Comparison of ENCODE assay signal across 9 cellular contexts in genomic region chr3:28328188-28329151, GRCh38. TPM values are rescaled to one million over a fixed set of nuclear protein-coding genes. Genes with fewer than 3 reads are reported as not detected.
DNase-seq lines count a peak whose midpoint lies in the region; ATAC-seq and TF ChIP-seq lines count a peak whose summit lies in the region.
"Had no signal": no experiment of that assay in that cellular context is flagged by ENCODE, and none has a peak within 500 bp of the region (broad histone marks: within the 10 kb centered on the region; RNA-seq: fewer than 3 reads in every experiment).

No MANE protein-coding gene starts in this region.

- intact Hi-C loops in HCT116 (cut with micrococcal nuclease), result loop anchor here (1.0 to 10.0 kb wide), 3 partner anchors 616 to 1196 kb away; no protein-coding TSS in a partner anchor

- peak; percentile 32; the same call in 1 of the 2 replicates for ATAC-seq in HCT116
- no peak for ATAC-seq in activated T-cell treated with anti-CD3 and anti-CD28 coated beads, Interleukin-2, amount 50 U/mL, for 4 hours

- H2AFZ ChIP-seq in HCT116 (ENCODE audit: low read depth, low read length, poor library complexity, severe bottlenecking), result no peak overlapping the region

- no peaks in the 10 kb centered on the region for H3F3A ChIP-seq in DOHH2 (ENCODE audit: control insufficient read depth, insufficient read depth)

- H3K79me2 ChIP-seq in DOHH2 (ENCODE audit: control insufficient read depth, low read length) (no peaks in the 10 kb centered on the region), HCT116 (ENCODE audit: insufficient read depth, low read length) (no peaks in the 10 kb centered on the region)

- H3K9me2 ChIP-seq in DOHH2 (replicated peaks; ENCODE audit: control insufficient read depth, low read length) (no peaks in the 10 kb centered on the region), HCT116 (ENCODE audit: insufficient read depth) (no peaks in the 10 kb centered on the region)

- H3K27me3 ChIP-seq in DOHH2 (ENCODE audit: control insufficient read depth, low read length) (no peaks in the 10 kb centered on the region), HCT116 (ENCODE audit: insufficient read depth, low read length) (no peaks in the 10 kb centered on the region)
- H3K27me3 ChIP-seq: SJSA1 had no signal

- H3K4me3 Mint-ChIP-seq in activated T-cell treated with anti-CD3 and anti-CD28 coated beads, Interleukin-2, amount 50 U/mL, for 4 hours, result no peak overlapping the region

- peaks cover 8% of the 10 kb centered on the region for H3K36me3 Mint-ChIP-seq in activated T-cell treated with anti-CD3 and anti-CD28 coated beads, Interleukin-2, amount 50 U/mL, for 4 hours (ENCODE audit: insufficient read depth)

- RAD21 ChIA-PET in HCT116 (lab: Charles Lee; ENCODE audit: low non-redundant PET in 1 of 2, low total read pairs in 2 of 2, uncharacterized antibody in 2 of 2, unreplicated experiment in 2 of 2), result interaction anchor here (1.1 to 1.6 kb wide), 2 partner anchors 616 to 617 kb away, joined by 6 to 8 read pairs; no protein-coding TSS in a partner anchor

- H3K4me1 Mint-ChIP-seq in activated T-cell treated with anti-CD3 and anti-CD28 coated beads, Interleukin-2, amount 50 U/mL, for 4 hours (ENCODE audit: low read depth), result peaks cover 24% of the 10 kb centered on the region

- peak; percentile 66 for TF ChIP-seq CTCF in DOHH2 (IDR thresholded peaks at IDR 0.05; ENCODE audit: low read depth, low read length, poor library complexity, severe bottlenecking)
- peak; percentile 25 to 75 (median 37); a peak in 3 of 6 replicates for TF ChIP-seq CTCF in HCT116 (IDR thresholded peaks at IDR 0.05 in 2 of 3, conservative IDR thresholded peaks at IDR 0.05 in 1 of 3; ENCODE audit: borderline replicate concordance in 1 of 3, insufficient read depth in 1 of 3, low read depth in 2 of 3, low read length in 2 of 3)
- peak; percentile 36 for TF ChIP-seq CTCF in retinal pigment epithelial cell (conservative IDR thresholded peaks at IDR 0.05; ENCODE audit: low read depth, low read length)

- no peaks in the 10 kb centered on the region for H3K4me1 ChIP-seq in DOHH2 (ENCODE audit: control insufficient read depth, low read length)
- no peaks in the 10 kb centered on the region for H3K4me1 ChIP-seq in HCT116 (ENCODE audit: control insufficient read depth in 1 of 2, insufficient read depth in 2 of 2, low read length in 2 of 2)
- H3K4me1 ChIP-seq: SJSA1 had no signal

- H3K36me3 ChIP-seq in DOHH2 (ENCODE audit: control insufficient read depth, low read length) (peaks cover 30% of the 10 kb centered on the region), HCT116 (ENCODE audit: control insufficient read depth in 1 of 2, insufficient read depth in 2 of 2, low read length in 2 of 2) (peaks cover 16 to 29% of the 10 kb centered on the region in 2 experiments; a peak in 3 of 4 replicates)

- H3K4me2 ChIP-seq in DOHH2 (ENCODE audit: low read length) (no peak overlapping the region), HCT116 (ENCODE audit: low read length) (no peak overlapping the region)

- no peak overlapping the region for H3K4me3 ChIP-seq in DOHH2 (ENCODE audit: low read length)
- no peak overlapping the region for H3K4me3 ChIP-seq in HCT116 (replicated peaks in 1 of 2; ENCODE audit: low read depth in 1 of 2, low read length in 2 of 2)
- H3K4me3 ChIP-seq in retinal pigment epithelial cell (ENCODE audit: low read length), result no peak overlapping the region
- H3K4me3 ChIP-seq: SJSA1 had no signal

- DNase-seq in HCT116 (ENCODE audit: low read depth, low spot score) (no peak), RPMI7951 (ENCODE audit: low read depth) (peak; percentile 29), fibroblast of gingiva (ENCODE audit: low read depth) (peak; percentile 6), retinal pigment epithelial cell (ENCODE audit: low read depth) (no peak), GOT3 (lab: John Stamatoyannopoulos, UW) (no peak)
- no peak for DNase-seq in activated T-cell treated with anti-CD3 and anti-CD28 coated beads, Interleukin-2, amount 50 U/mL, for 4 hours
- DNase-seq in effector CD8-positive, alpha-beta T cell (lab: John Stamatoyannopoulos, UW), result no peak

- H3K9ac ChIP-seq in HCT116 (ENCODE audit: low read length), result no peak overlapping the region

- no peaks in the 10 kb centered on the region for H3K27me3 Mint-ChIP-seq in activated T-cell treated with anti-CD3 and anti-CD28 coated beads, Interleukin-2, amount 50 U/mL, for 4 hours (ENCODE audit: low read depth)

- peak; percentile 69 for TF ChIP-seq RAD21 in HCT116 (IDR thresholded peaks at IDR 0.05; ENCODE audit: low read depth)

- TF ChIP-seq POLR2A in HCT116 (IDR thresholded peaks at IDR 0.05; ENCODE audit: borderline replicate concordance, extremely low read depth, insufficient read depth, insufficient read length), result no peak

- no peaks in the 10 kb centered on the region for H3K9me3 ChIP-seq in DOHH2 (ENCODE audit: control insufficient read depth, insufficient read depth, low read length)
- H3K9me3 ChIP-seq in HCT116 (ENCODE audit: control insufficient read depth in 1 of 2, insufficient read depth in 1 of 2, low read depth in 1 of 2, low read length in 2 of 2), result no peaks in the 10 kb centered on the region
- H3K9me3 ChIP-seq: SJSA1 had no signal

- H4K20me1 ChIP-seq in DOHH2 (ENCODE audit: control insufficient read depth, insufficient read depth, low read depth, low read length) (no peaks in the 10 kb centered on the region), HCT116 (ENCODE audit: insufficient read depth) (no peaks in the 10 kb centered on the region)

- POLR2A ChIA-PET in HCT116 (lab: Charles Lee), result interaction anchor here (1.0 kb wide), 1 partner anchor 15 kb away, joined by 3 read pairs; no protein-coding TSS in a partner anchor

- BruUV-seq in HCT116 (replicated peaks; lab: Mats Ljungman, UMichigan), result no TSS peak

- CTCF ChIA-PET in HCT116 (lab: Charles Lee), result interaction anchor here (0.7 to 5.2 kb wide), 13 partner anchors 8 to 1194 kb away, joined by 3 to 47 read pairs (median 5); partner anchors contain the start of genes AZI2, EOMES and ZCWPW2

- H3K9me3 Mint-ChIP-seq in activated T-cell treated with anti-CD3 and anti-CD28 coated beads, Interleukin-2, amount 50 U/mL, for 4 hours, result no peaks in the 10 kb centered on the region

- no peak overlapping the region for H3K27ac ChIP-seq in DOHH2 (ENCODE audit: low read depth, low read length)
- H3K27ac ChIP-seq in HCT116 (ENCODE audit: low read depth, low read length), result no peak overlapping the region
- H3K27ac ChIP-seq: SJSA1 had no signal

TF ChIP-seq in HCT116, 20 proteins besides CTCF, POLR2A, EP300 and RAD21:
- TF ChIP-seq CBX3 (IDR thresholded peaks at IDR 0.05; ENCODE audit: low read depth) (no peak), SIN3A (IDR thresholded peaks at IDR 0.05; ENCODE audit: low read depth) (no peak), ZFX (IDR thresholded peaks at IDR 0.05) (no peak), EZH2 (IDR thresholded peaks at IDR 0.05) (no peak), JUND (IDR thresholded peaks at IDR 0.05) (no peak), SP1 (IDR thresholded peaks at IDR 0.05; ENCODE audit: low read depth) (no peak), ATF3 (IDR thresholded peaks at IDR 0.05) (no peak), YY1 (IDR thresholded peaks at IDR 0.05; ENCODE audit: extremely low read depth, insufficient replicate concordance, low read depth, low read length) (no peak), CEBPB (IDR thresholded peaks at IDR 0.05; ENCODE audit: low read depth) (no peak), EZH2phosphoT487 (IDR thresholded peaks at IDR 0.05; ENCODE audit: borderline replicate concordance) (no peak), FOSL1 (IDR thresholded peaks at IDR 0.05; ENCODE audit: low read depth) (no peak), POLR2AphosphoS5 (IDR thresholded peaks at IDR 0.05; ENCODE audit: low read depth, low read length) (no peak), TCF7L2 (IDR thresholded peaks at IDR 0.05; ENCODE audit: borderline replicate concordance, extremely low read depth, insufficient read depth, insufficient read length) (no peak), SRF (IDR thresholded peaks at IDR 0.05; ENCODE audit: low read depth) (no peak)

RNA-seq across cellular contexts. Expression of gene ZCWPW2, which starts 20.1 kb away (rescaled TPM):
- total RNA-seq in HCT116 (2021; ENCODE audit: unreplicated experiment), result 1.1 TPM
- polyA plus RNA-seq in HCT116 (2012), result 0.27 and 0.30 TPM in 2 replicates
- total RNA-seq in RPMI7951 (2014; rRNA removed; shearing (Covaris generic)), result 0.20 and 0.36 TPM in 2 replicates
- not detected for total RNA-seq in activated T-cell treated with anti-CD3 and anti-CD28 coated beads, Interleukin-2, amount 50 U/mL, for 4 hours

RNA-seq across cellular contexts. Expression of gene AZI2, which starts 20.2 kb away (rescaled TPM):
- total RNA-seq in HCT116 (2021; ENCODE audit: unreplicated experiment), result 51.6 TPM
- polyA plus RNA-seq in HCT116 (2012), result 29.8 and 41.4 TPM in 2 replicates
- total RNA-seq in RPMI7951 (2014; rRNA removed; shearing (Covaris generic)), result 41.6 and 55.5 TPM in 2 replicates
- 10 to 100 TPM; 18.7 to 26.2 (median 24.6) TPM for total RNA-seq in activated T-cell treated with anti-CD3 and anti-CD28 coated beads, Interleukin-2, amount 50 U/mL, for 4 hours

Comparison
In these comparisons a context has a peak if more than half of its experiments do, and no peak if none do; other contexts are left out.
1. DNase-seq: peak in RPMI7951 (single experiment) and fibroblast of gingiva (single experiment); none in HCT116 (single experiment), retinal pigment epithelial cell (single experiment), GOT3 (single experiment), activated T-cell treated with anti-CD3 and anti-CD28 coated beads, Interleukin-2, amount 50 U/mL, for 4 hours (single experiment) and effector CD8-positive, alpha-beta T cell (single experiment).
2. Peak in every context shown above with its lines, with median percentiles within 50 percentile points of each other: CTCF ChIP-seq.